In genomic region chr1:198107041-198107440, GRCh38 we compare ENCODE assay signal across 1 cellular context.
TF ChIP-seq lines count a peak whose summit lies in the region.

No MANE protein-coding gene starts in this region.

TF ChIP-seq in WTC11, 78 proteins besides CTCF, POLR2A, EP300 and RAD21 (continued from another document):
- TF ChIP-seq ZNF512 (CRISPR knock-in tag; IDR thresholded peaks at IDR 0.05; ENCODE audit: borderline replicate concordance) (no peak), TCF7 (CRISPR knock-in tag; IDR thresholded peaks at IDR 0.05; ENCODE audit: low read depth) (no peak), NR2C2 (CRISPR knock-in tag; IDR thresholded peaks at IDR 0.05) (no peak), HMGA2 (CRISPR knock-in tag; IDR thresholded peaks at IDR 0.05) (no peak), NFATC4 (CRISPR knock-in tag; IDR thresholded peaks at IDR 0.05) (no peak), CREM (CRISPR knock-in tag; IDR thresholded peaks at IDR 0.05) (no peak), TEAD4 (CRISPR knock-in tag; IDR thresholded peaks at IDR 0.05) (no peak), FOXK1 (CRISPR knock-in tag; IDR thresholded peaks at IDR 0.05) (no peak), ZNF281 (CRISPR knock-in tag; IDR thresholded peaks at IDR 0.05) (no peak)
TF ChIP-seq in WTC11: peak in this region for 0.
